In the genomic region with DNA sequence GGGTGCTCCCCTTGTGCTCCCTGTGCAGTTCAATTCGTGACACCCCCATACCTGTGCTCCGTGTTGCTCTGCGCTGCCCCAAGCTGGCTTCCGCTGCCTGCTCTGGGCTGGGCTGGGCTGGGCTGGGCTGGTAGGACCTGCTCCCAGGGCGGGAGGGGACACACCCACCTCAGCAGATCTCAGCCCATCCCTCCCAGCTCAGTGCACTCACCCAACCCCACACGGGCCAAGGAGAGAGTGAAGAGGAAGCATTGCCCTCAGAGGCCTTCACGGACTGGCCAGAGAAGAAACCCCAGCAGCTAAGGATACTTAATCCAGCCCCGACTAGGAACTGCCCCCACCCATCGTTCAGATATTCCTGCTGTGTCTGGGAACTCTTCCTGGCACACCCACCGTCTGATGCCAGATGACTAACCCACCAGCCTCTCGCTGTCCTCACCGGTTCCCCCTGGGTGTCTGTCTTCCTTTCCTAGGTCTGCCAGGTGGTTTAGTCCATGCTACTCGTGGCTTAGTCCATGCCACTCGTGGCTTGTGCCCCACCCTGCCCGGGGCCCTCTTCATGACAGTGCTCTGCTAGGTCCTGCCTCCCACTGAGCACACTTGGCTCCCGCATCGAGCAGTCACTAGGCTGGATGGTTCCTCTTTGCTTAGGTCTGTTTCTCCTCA, we compare ENCODE assay signal across 8 cellular contexts. TPM values are rescaled to one million over a fixed set of nuclear protein-coding genes. Genes with fewer than 3 reads are reported as not detected.
A peak's percentile ranks its signal among the peaks of the same experiment; 100 is the strongest.
DNase-seq lines count a peak whose midpoint lies in the region; ATAC-seq and TF ChIP-seq lines count a peak whose summit lies in the region.

TSS of gene LPAR5 (minus strand) at position 104 of the 666 bp plus-strand sequence. CDS start 14,711 bp downstream, outside the sequence.

- H3K36me3 Mint-ChIP-seq in CD4-positive, alpha-beta memory T cell: no peaks in the 10 kb centered on the region
- H3K36me3 Mint-ChIP-seq in naive thymus-derived CD4-positive, alpha-beta T cell: no peaks in the 10 kb centered on the region

- H4K20me1 ChIP-seq in OCI-LY1 (ENCODE audit: insufficient read depth, low read length): no peaks in the 10 kb centered on the region

- no peak within 1 kb of the TSS for H2AFZ ChIP-seq in OCI-LY1 (ENCODE audit: low read length)

- intact Hi-C loops in CD4-positive, alpha-beta memory T cell (cut with micrococcal nuclease): no loop called here
- intact Hi-C loops in colonic mucosa (cut with DNase I): no loop called here
- intact Hi-C loops in naive thymus-derived CD4-positive, alpha-beta T cell (cut with micrococcal nuclease): loop anchor here in 1 of 2 donors (1.0 kb wide), 1 partner anchor 9 kb away; no protein-coding TSS in a partner anchor

- DNase-seq in CD4-positive, alpha-beta memory T cell: peak in 2 of 5 donors; percentile 34 to 44
- DNase-seq in GM20000 (ENCODE audit: low spot score) (peak; percentile 71), colonic mucosa (peak; percentile 94), NCI-H2196 treated with DMSO at 0.1 percent for 48 hours (lab: John Stamatoyannopoulos, UW; ENCODE audit: unreplicated experiment) (no peak), HEK293T (ENCODE audit: extremely low spot score) (no peak)
- peak in 1 of 9 donors; percentile 27 for DNase-seq in naive thymus-derived CD4-positive, alpha-beta T cell

- no peaks in the 10 kb centered on the region for H3K27me3 Mint-ChIP-seq in CD4-positive, alpha-beta memory T cell
- H3K27me3 Mint-ChIP-seq in naive thymus-derived CD4-positive, alpha-beta T cell: peaks cover 0 to 3% (median 0%) of the 10 kb centered on the region in 5 donors

- peak within 1 kb of the TSS; percentile 75 for H3K9ac ChIP-seq in OCI-LY1 (ENCODE audit: low read length)
- peak within 1 kb of the TSS; percentile 60 to 90 for H3K9ac ChIP-seq in colonic mucosa (ENCODE audit: low read depth in 2 of 2, low read length in 2 of 2)

- no peaks in the 10 kb centered on the region for H3K27me3 ChIP-seq in CD4-positive, alpha-beta memory T cell (ENCODE audit: insufficient read depth, low read length)
- H3K27me3 ChIP-seq in OCI-LY1 (ENCODE audit: insufficient read depth, low read length) (no peaks in the 10 kb centered on the region), colonic mucosa (no peaks in the 10 kb centered on the region)
- H3K27me3 ChIP-seq in naive thymus-derived CD4-positive, alpha-beta T cell (ENCODE audit: control insufficient read depth in 2 of 2, insufficient read depth in 2 of 2, low read length in 2 of 2): no peaks in the 10 kb centered on the region

- H3K4me1 ChIP-seq in CD4-positive, alpha-beta memory T cell (ENCODE audit: insufficient read depth, low read length): peaks cover 36% of the 10 kb centered on the region
- H3K4me1 ChIP-seq in OCI-LY1 (ENCODE audit: insufficient read depth, low read length, severe bottlenecking) (peaks cover 84% of the 10 kb centered on the region), colonic mucosa (peaks cover 14% of the 10 kb centered on the region)
- H3K4me1 ChIP-seq in naive thymus-derived CD4-positive, alpha-beta T cell (ENCODE audit: control insufficient read depth in 2 of 2, insufficient read depth in 2 of 2, low read length in 2 of 2): peaks cover 20 to 30% of the 10 kb centered on the region in 2 donors

- no peaks in the 10 kb centered on the region for H3K9me2 ChIP-seq in OCI-LY1 (ENCODE audit: low read depth, low read length)

- no peaks in the 10 kb centered on the region for H3K79me2 ChIP-seq in OCI-LY1 (ENCODE audit: insufficient read depth, low read length)

- H3K9me3 ChIP-seq in CD4-positive, alpha-beta memory T cell (ENCODE audit: control insufficient read depth in 1 of 2, low read length in 2 of 2): no peaks in the 10 kb centered on the region
- H3K9me3 ChIP-seq in OCI-LY1 (ENCODE audit: low read length) (no peaks in the 10 kb centered on the region), colonic mucosa (no peaks in the 10 kb centered on the region)
- no peaks in the 10 kb centered on the region for H3K9me3 ChIP-seq in naive thymus-derived CD4-positive, alpha-beta T cell (ENCODE audit: control insufficient read depth in 2 of 3, low read length in 3 of 3)

- TF ChIP-seq CTCF in GM20000 (IDR thresholded peaks at IDR 0.05; ENCODE audit: extremely low read depth, missing control alignments) (no peak), OCI-LY1 (IDR thresholded peaks at IDR 0.05; ENCODE audit: low read length) (no peak), colonic mucosa (IDR thresholded peaks at IDR 0.05) (no peak)

- H3K4me3 Mint-ChIP-seq in CD4-positive, alpha-beta memory T cell: peak within 1 kb of the TSS; percentile 71 to 85 (median 79)
- peak within 1 kb of the TSS; percentile 56 to 80 (median 68) for H3K4me3 Mint-ChIP-seq in naive thymus-derived CD4-positive, alpha-beta T cell

- peak; percentile 39 for ATAC-seq in naive thymus-derived CD4-positive, alpha-beta T cell
- no peak for ATAC-seq in HG03378 (IDR thresholded peaks at IDR 0.05; ENCODE audit: unreplicated experiment)

- POLR2A ChIA-PET in CD4-positive, alpha-beta memory T cell (lab: Charles Lee; ENCODE audit: partially characterized antibody): interaction anchor here (0.9 to 2.1 kb wide), 8 partner anchors 8 to 215 kb away, joined by 3 to 10 read pairs (median 4); partner anchors contain the start of genes CDCA3, USP5 and ZNF384
- POLR2A ChIA-PET in naive thymus-derived CD4-positive, alpha-beta T cell (lab: Charles Lee): interaction anchor here (0.9 to 7.1 kb wide), 4 partner anchors 9 to 32 kb away, joined by 3 to 46 read pairs (median 18); no protein-coding TSS in a partner anchor
- POLR2A ChIA-PET in HEK293T (lab: Yijun Ruan, JAX): interaction anchor here (0.8 to 1.3 kb wide), 3 partner anchors 8 to 53 kb away, joined by 3 to 6 read pairs (median 4); partner anchors contain the start of gene ZNF384

- peak within 1 kb of the TSS; percentile 28 for H3K27ac ChIP-seq in CD4-positive, alpha-beta memory T cell (ENCODE audit: low read depth, low read length)
- peak within 1 kb of the TSS; percentile 95 for H3K27ac ChIP-seq in OCI-LY1 (ENCODE audit: low read depth, low read length, poor library complexity, severe bottlenecking)
- H3K27ac ChIP-seq in colonic mucosa: peak within 1 kb of the TSS; percentile 71
- peak within 1 kb of the TSS; percentile 44 for H3K27ac ChIP-seq in naive thymus-derived CD4-positive, alpha-beta T cell (ENCODE audit: low read depth, low read length)

- peaks cover 0 to 2% (median 0%) of the 10 kb centered on the region in 8 donors for H3K9me3 Mint-ChIP-seq in CD4-positive, alpha-beta memory T cell
- H3K9me3 Mint-ChIP-seq in naive thymus-derived CD4-positive, alpha-beta T cell: no peaks in the 10 kb centered on the region

- no peaks in the 10 kb centered on the region for H3F3A ChIP-seq in OCI-LY1 (ENCODE audit: insufficient read depth, low read length)

- no peak within 1 kb of the TSS for H3K4me3 ChIP-seq in CD4-positive, alpha-beta memory T cell (ENCODE audit: low read length in 2 of 2)
- H3K4me3 ChIP-seq in OCI-LY1 (ENCODE audit: low read depth, low read length, poor library complexity, severe bottlenecking) (peak within 1 kb of the TSS; percentile 56), colonic mucosa (peak within 1 kb of the TSS; percentile 28)
- H3K4me3 ChIP-seq in naive thymus-derived CD4-positive, alpha-beta T cell (ENCODE audit: low read length): peak within 1 kb of the TSS; percentile 27

- peak within 1 kb of the TSS; percentile 68 to 91 (median 84) for H3K27ac Mint-ChIP-seq in CD4-positive, alpha-beta memory T cell
- H3K27ac Mint-ChIP-seq in naive thymus-derived CD4-positive, alpha-beta T cell: peak within 1 kb of the TSS; percentile 67 to 83 (median 78)

- no peaks in the 10 kb centered on the region for H3K36me3 ChIP-seq in CD4-positive, alpha-beta memory T cell (ENCODE audit: insufficient read depth, low read length)
- H3K36me3 ChIP-seq in OCI-LY1 (ENCODE audit: insufficient read depth, low read length): no peaks in the 10 kb centered on the region
- no peaks in the 10 kb centered on the region for H3K36me3 ChIP-seq in colonic mucosa
- no peaks in the 10 kb centered on the region for H3K36me3 ChIP-seq in naive thymus-derived CD4-positive, alpha-beta T cell (ENCODE audit: control insufficient read depth in 2 of 3, insufficient read depth in 3 of 3, low read length in 3 of 3)

- H3K4me2 ChIP-seq in OCI-LY1 (ENCODE audit: low read length): peak within 1 kb of the TSS; percentile 81

- peaks cover 26 to 52% (median 39%) of the 10 kb centered on the region in 4 donors for H3K4me1 Mint-ChIP-seq in CD4-positive, alpha-beta memory T cell
- H3K4me1 Mint-ChIP-seq in naive thymus-derived CD4-positive, alpha-beta T cell: peaks cover 32 to 50% (median 43%) of the 10 kb centered on the region in 7 donors

- CTCF ChIA-PET in CD4-positive, alpha-beta memory T cell (lab: Charles Lee; ENCODE audit: partially characterized antibody): interaction anchor here (0.6 to 7.1 kb wide), 2 partner anchors 8 to 16 kb away, joined by 3 to 40 read pairs; no protein-coding TSS in a partner anchor
- CTCF ChIA-PET in naive thymus-derived CD4-positive, alpha-beta T cell (lab: Charles Lee): interaction anchor here (0.6 to 1.3 kb wide), 3 partner anchors 15 to 53 kb away, joined by 3 to 4 read pairs (median 3); partner anchors contain the start of gene ZNF384
- CTCF ChIA-PET in HEK293T (lab: Yijun Ruan, JAX): interaction anchor here (0.9 to 1.0 kb wide), 2 partner anchors 62 to 65 kb away, joined by 3 read pairs; no protein-coding TSS in a partner anchor

TF ChIP-seq in HEK293T, 16 proteins besides CTCF, POLR2A, EP300 and RAD21:
- TF ChIP-seq ZNF384 (IDR thresholded peaks at IDR 0.05): no peak
- no peak for TF ChIP-seq ARNT (IDR thresholded peaks at IDR 0.05)
- no peak for TF ChIP-seq BHLHE40 (IDR thresholded peaks at IDR 0.05; ENCODE audit: borderline replicate concordance)
TF ChIP-seq in HEK293T: peak in this region for 0.

RNA-seq across cellular contexts. Expression of gene LPAR5, which starts in this region (rescaled TPM):
- 10 to 100 TPM; 10.2 to 11.1 TPM for total RNA-seq in CD4-positive, alpha-beta memory T cell
- polyA plus RNA-seq in CD4-positive, alpha-beta memory T cell: 10 to 100 TPM in 1 of 2 donors, 1 to 10 TPM in 1; 5.4 to 11.9 TPM
- total RNA-seq in colonic mucosa: 10 to 100 TPM; 27.0 to 32.7 TPM
- total RNA-seq in naive thymus-derived CD4-positive, alpha-beta T cell: 1 to 10 TPM; 3.3 to 8.3 (median 6.4) TPM
- 1 to 10 TPM; 6.6 to 6.9 TPM for polyA plus RNA-seq in naive thymus-derived CD4-positive, alpha-beta T cell

Comparison
In these comparisons a context has a peak if more than half of its experiments do, and no peak if none do; other contexts are left out.
1. DNase-seq: peak in GM20000 (single experiment) and colonic mucosa (single experiment); none in NCI-H2196 treated with DMSO at 0.1 percent for 48 hours (single experiment) and HEK293T (single experiment).
2. H3K27ac ChIP-seq: peak in every context shown above with its lines; median percentile 95 in OCI-LY1; 71 in colonic mucosa; 44 in naive thymus-derived CD4-positive, alpha-beta T cell; 28 in CD4-positive, alpha-beta memory T cell.
3. H3K4me3 ChIP-seq: peak in OCI-LY1 (single experiment), colonic mucosa (single experiment) and naive thymus-derived CD4-positive, alpha-beta T cell (single experiment); none in CD4-positive, alpha-beta memory T cell (0 of 2).